In the genomic region with DNA sequence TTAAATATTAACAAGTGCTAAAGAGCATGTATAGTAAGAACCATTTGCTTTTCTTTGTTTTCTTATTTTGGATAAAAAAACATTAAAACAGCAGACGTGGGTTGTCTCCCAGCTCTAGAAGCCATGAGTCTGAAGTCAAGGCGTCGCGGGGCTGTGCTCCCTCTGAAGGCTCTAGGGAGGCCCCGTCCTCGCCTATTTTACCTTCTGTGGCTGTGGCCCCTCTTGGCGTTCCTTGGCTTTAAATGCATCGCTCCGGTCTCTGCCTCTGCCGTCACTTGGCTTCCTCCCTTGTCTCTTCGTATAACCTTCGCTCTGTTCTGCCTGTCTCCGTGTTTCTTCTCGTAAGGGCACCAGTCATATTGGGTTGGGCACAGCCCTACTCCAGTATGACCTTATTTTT, we compare ENCODE assay signal across 28 cellular contexts.
"Had no signal": no experiment of that assay in that cellular context is flagged by ENCODE, and none has a peak within 500 bp of the region (broad histone marks: within the 10 kb centered on the region; RNA-seq: fewer than 3 reads in every experiment).

No MANE protein-coding gene starts in this region.

- H3K9me3 Mint-ChIP-seq: type B pancreatic cell had no signal

- FAIRE-seq: urothelium cell line had no signal

- ATAC-seq: stimulated activated effector memory CD8-positive, alpha-beta T cell treated with anti-CD3 and anti-CD28 coated beads, Interleukin-12 subunit alpha, Interleukin-12 subunit beta, amount 100 ng/mL, for 72 hours; stimulated activated memory B cell treated with anti-CD40 and anti-IgM and Interleukin-4, amounts not matched to agents 10 μg/mL and 1 μg/mL and 100 μg/mL, for 72 hours; stimulated activated naive CD8-positive, alpha-beta T cell treated with anti-CD3 and anti-CD28 coated beads, Interleukin-15, amount 100 ng/mL, for 72 hours; stimulated activated naive CD8-positive, alpha-beta T cell treated with anti-CD3 and anti-CD28 coated beads, Interleukin-15, Interleukin-2, amounts not matched to agents 100 U/mL and 50 U/mL, for 24 hours; upper lobe of right lung had no signal

- H3K36me3 Mint-ChIP-seq: stimulated activated effector memory CD8-positive, alpha-beta T cell treated with anti-CD3 and anti-CD28 coated beads, Interleukin-12 subunit alpha, Interleukin-12 subunit beta, amount 100 ng/mL, for 72 hours; type B pancreatic cell had no signal

- DNase-seq: stimulated activated CD4-positive, alpha-beta T cell treated with anti-CD3 and anti-CD28 coated beads, Interleukin-2, amount 100 ng/mL, for 24 hours; stimulated activated CD4-positive, alpha-beta T cell treated with anti-CD3 and anti-CD28 coated beads, Interleukin-2, amount 100 ng/mL, for 48 hours; stimulated activated CD4-positive, alpha-beta T cell treated with anti-CD3 and anti-CD28 coated beads, Interleukin-4, amount 100 ng/mL, for 1 hour; stimulated activated CD4-positive, alpha-beta T cell treated with anti-CD3 and anti-CD28 coated beads, Interleukin-4, amount 100 ng/mL, for 24 hours; stimulated activated CD4-positive, alpha-beta T cell treated with anti-CD3 and anti-CD28 coated beads, Interleukin-4, amount 100 ng/mL, for 4 hours; stimulated activated CD8-positive, alpha-beta memory T cell treated with anti-CD3 and anti-CD28 coated beads, Interleukin-4, amount 100 ng/mL, for 48 hours; stimulated activated naive CD4-positive, alpha-beta T cell; stimulated activated naive CD4-positive, alpha-beta T cell treated with Interleukin-2 at 50 U/mL for 16 hours; stimulated activated naive CD8-positive, alpha-beta T cell treated with anti-CD3 and anti-CD28 coated beads, Interleukin-15, amount 100 ng/mL, for 72 hours; stimulated activated naive CD8-positive, alpha-beta T cell treated with anti-CD3 and anti-CD28 coated beads, Interleukin-15, Interleukin-2, amounts not matched to agents 100 U/mL and 50 U/mL, for 24 hours; stomach; substantia nigra; thyroid gland; tibial artery; transverse colon; trophoblast cell; upper lobe of left lung; upper lobe of right lung; uterus had no signal

- H3K27ac Mint-ChIP-seq: stimulated activated effector memory CD8-positive, alpha-beta T cell treated with anti-CD3 and anti-CD28 coated beads, Interleukin-12 subunit alpha, Interleukin-12 subunit beta, amount 100 ng/mL, for 72 hours; stimulated activated memory B cell treated with anti-CD40 and anti-IgM and Interleukin-4, amounts not matched to agents 10 μg/mL and 1 μg/mL and 100 μg/mL, for 72 hours; stimulated activated naive CD8-positive, alpha-beta T cell treated with anti-CD3 and anti-CD28 coated beads, Interleukin-15, Interleukin-2, amounts not matched to agents 100 ng/mL and 50 ng/mL, for 24 hours; type B pancreatic cell had no signal

- H3K9me3 ChIP-seq: thoracic aorta, thyroid gland, upper lobe of right lung, vagina had no signal

- H3K36me3 ChIP-seq: stomach, suprapubic skin, thoracic aorta, thyroid gland, tibial artery, tibial nerve, transverse colon, upper lobe of left lung, upper lobe of right lung, uterus, vagina had no signal

- H3K27me3 ChIP-seq: stomach, thyroid gland, tibial artery, tibial nerve, transverse colon, upper lobe of left lung, upper lobe of right lung, uterus, vagina had no signal

- H3K4me3 Mint-ChIP-seq: stimulated activated effector memory CD8-positive, alpha-beta T cell treated with anti-CD3 and anti-CD28 coated beads, Interleukin-12 subunit alpha, Interleukin-12 subunit beta, amount 100 ng/mL, for 72 hours; stimulated activated memory B cell treated with anti-CD40 and anti-IgM and Interleukin-4, amounts not matched to agents 10 μg/mL and 1 μg/mL and 100 μg/mL, for 72 hours; stimulated activated naive CD8-positive, alpha-beta T cell treated with anti-CD3 and anti-CD28 coated beads, Interleukin-15, amount 100 ng/mL, for 72 hours; stimulated activated naive CD8-positive, alpha-beta T cell treated with anti-CD3 and anti-CD28 coated beads, Interleukin-15, Interleukin-2, amounts not matched to agents 100 ng/mL and 50 ng/mL, for 24 hours; type B pancreatic cell had no signal

- H3K4me3 ChIP-seq: stomach, suprapubic skin, thoracic aorta, thyroid gland, tibial artery, tibial nerve, transverse colon, upper lobe of left lung, upper lobe of right lung, uterus, vagina had no signal

- H3K27ac ChIP-seq: stomach, suprapubic skin, thoracic aorta, thyroid gland, tibial artery, tibial nerve, transverse colon, upper lobe of left lung, upper lobe of right lung, uterus, vagina had no signal

- H3K4me1 Mint-ChIP-seq: stimulated activated effector memory CD8-positive, alpha-beta T cell treated with anti-CD3 and anti-CD28 coated beads, Interleukin-12 subunit alpha, Interleukin-12 subunit beta, amount 100 ng/mL, for 72 hours; stimulated activated memory B cell treated with anti-CD40 and anti-IgM and Interleukin-4, amounts not matched to agents 10 μg/mL and 1 μg/mL and 100 μg/mL, for 72 hours; stimulated activated naive CD8-positive, alpha-beta T cell treated with anti-CD3 and anti-CD28 coated beads, Interleukin-15, amount 100 ng/mL, for 72 hours had no signal

- H3K4me1 ChIP-seq: stomach, suprapubic skin, thyroid gland, tibial artery, tibial nerve, transverse colon, upper lobe of left lung, upper lobe of right lung, uterus, vagina had no signal
